ENCODE assay signal across 18 cellular contexts in genomic region chr15:78040653-78041244, GRCh38. TPM values are rescaled to one million over a fixed set of nuclear protein-coding genes. Genes with fewer than 3 reads are reported as not detected.
DNase-seq lines count a peak whose midpoint lies in the region; ATAC-seq, FAIRE-seq and TF ChIP-seq lines count a peak whose summit lies in the region.
"Had no signal": no experiment of that assay in that cellular context is flagged by ENCODE, and none has a peak within 500 bp of the region (broad histone marks: within the 10 kb centered on the region; RNA-seq: fewer than 3 reads in every experiment).

No MANE protein-coding gene starts in this region.

- no peaks in the 10 kb centered on the region for H3K9me3 ChIP-seq in CD8-positive, alpha-beta memory T cell (ENCODE audit: low read length)
- no peaks in the 10 kb centered on the region for H3K9me3 ChIP-seq in K562 (replicated peaks; ENCODE audit: control insufficient read depth, insufficient read depth, low read depth, low read length)
- H3K9me3 ChIP-seq: adrenal gland, left lung, stomach had no signal

- no peak overlapping the region for H3K4me2 ChIP-seq in K562 (ENCODE audit: insufficient read depth, low read length)
- H3K4me2 ChIP-seq: KMS-11 had no signal

- TF ChIP-seq EP300 in K562 (IDR thresholded peaks at IDR 0.05; ENCODE audit: low read length), result no peak

- intact Hi-C loops in K562 (cut with micrococcal nuclease), result no loop called here

- DNase-seq in T-helper 2 cell treated with Interferon-gamma antibody and Interleukin-4, amounts not matched to agents 5 μg/mL and 100 μg/mL, for 36 hours (ENCODE audit: low spot score), result no peak
- DNase-seq in T-helper 2 cell (no peak), K562 (ENCODE audit: extremely low read depth in 1 of 4, low spot score in 3 of 4) (no peak), medulla oblongata (ENCODE audit: extremely low spot score) (no peak)
- no peak for DNase-seq in CD8-positive, alpha-beta memory T cell
- no peak for DNase-seq in natural killer cell treated with Interleukin-12 subunit alpha and Interleukin-12 subunit beta and Interleukin-15 and Interleukin-18, amount 100 ng/mL, for 72 hours (ENCODE audit: low spot score)
- no peak for DNase-seq in stimulated activated CD4-positive, alpha-beta T cell treated with anti-CD3 and anti-CD28 coated beads, Interleukin-15, amount 100 ng/mL, for 24 hours
- DNase-seq in effector CD4-positive, alpha-beta T cell, result no peak
- DNase-seq: left lung, NCI-H1417, stomach had no signal

- no peaks in the 10 kb centered on the region for H3K79me2 ChIP-seq in K562 (ENCODE audit: control insufficient read depth, insufficient read depth, low read length)

- peaks cover 68% of the 10 kb centered on the region for H3K36me3 Mint-ChIP-seq in T-helper 2 cell treated with Interferon-gamma antibody and Interleukin-4, amounts not matched to agents 5 μg/mL and 100 μg/mL, for 36 hours (ENCODE audit: low read depth)
- H3K36me3 Mint-ChIP-seq in CD8-positive, alpha-beta memory T cell, result peaks cover 7 to 60% (median 17%) of the 10 kb centered on the region in 3 donors
- H3K36me3 Mint-ChIP-seq in natural killer cell treated with Interleukin-12 subunit alpha and Interleukin-12 subunit beta and Interleukin-15 and Interleukin-18, amount 100 ng/mL, for 72 hours, result peaks cover 14% of the 10 kb centered on the region

- TF ChIP-seq CTCF in K562 (IDR thresholded peaks at IDR 0.05 in 2 of 3, conservative IDR thresholded peaks at IDR 0.05 in 1 of 3; ENCODE audit: insufficient read depth in 2 of 3, low read depth in 1 of 3, low read length in 3 of 3), result no peak

- H3K27ac ChIP-seq in CD8-positive, alpha-beta memory T cell (ENCODE audit: low read depth, low read length), result no peak overlapping the region
- no peak overlapping the region for H3K27ac ChIP-seq in K562 (ENCODE audit: extremely low read depth, low read depth, low read length)
- H3K27ac ChIP-seq: KMS-11 had no signal

- no peak for TF ChIP-seq POLR2A in K562 (conservative IDR thresholded peaks at IDR 0.05)

- peaks cover 74% of the 10 kb centered on the region for H3K4me1 Mint-ChIP-seq in T-helper 2 cell treated with Interferon-gamma antibody and Interleukin-4, amounts not matched to agents 5 μg/mL and 100 μg/mL, for 36 hours (ENCODE audit: low read depth)
- H3K4me1 Mint-ChIP-seq in CD8-positive, alpha-beta memory T cell, result peaks cover 88 to 100% (median 94%) of the 10 kb centered on the region in 3 donors
- H3K4me1 Mint-ChIP-seq in natural killer cell treated with Interleukin-12 subunit alpha and Interleukin-12 subunit beta and Interleukin-15 and Interleukin-18, amount 100 ng/mL, for 72 hours (ENCODE audit: low read depth in 2 of 2), result peaks cover 50 to 78% of the 10 kb centered on the region in 2 donors

- FAIRE-seq in K562 (lab: Jason Lieb, UNC), result no peak
- FAIRE-seq: A204.1, endometrium had no signal

- no peaks in the 10 kb centered on the region for H3K27me3 ChIP-seq in CD8-positive, alpha-beta memory T cell (ENCODE audit: insufficient read depth, low read length, poor library complexity, severe bottlenecking)
- no peaks in the 10 kb centered on the region for H3K27me3 ChIP-seq in K562 (ENCODE audit: control insufficient read depth in 2 of 2, insufficient read depth in 2 of 2, low read length in 2 of 2)
- H3K27me3 ChIP-seq: adrenal gland, left lung, stomach had no signal

- in situ Hi-C loops in K562 (cut with MboI), result no loop called here

- no peaks in the 10 kb centered on the region for H3K9me3 Mint-ChIP-seq in T-helper 2 cell treated with Interferon-gamma antibody and Interleukin-4, amounts not matched to agents 5 μg/mL and 100 μg/mL, for 36 hours
- no peaks in the 10 kb centered on the region for H3K9me3 Mint-ChIP-seq in CD8-positive, alpha-beta memory T cell
- H3K9me3 Mint-ChIP-seq in natural killer cell treated with Interleukin-12 subunit alpha and Interleukin-12 subunit beta and Interleukin-15 and Interleukin-18, amount 100 ng/mL, for 72 hours, result no peaks in the 10 kb centered on the region

- no TSS peak for BruUV-seq in K562 (replicated peaks; lab: Mats Ljungman, UMichigan)

- WGBS in K562 (ENCODE audit: insufficient coverage, low coverage, missing lambda C conversion rate), result 32% methylated on average over 1 of the region's 1 CpG

- POLR2A ChIA-PET in CD8-positive, alpha-beta memory T cell (lab: Charles Lee), result interaction anchor here (0.6 to 1.0 kb wide), 2 partner anchors 9 to 18 kb away, joined by 3 read pairs; no protein-coding TSS in a partner anchor
- POLR2A ChIA-PET in K562 (lab: Yijun Ruan, JAX), result no interaction called here

- no peak overlapping the region for H3K4me3 ChIP-seq in CD8-positive, alpha-beta memory T cell (ENCODE audit: low read length)
- H3K4me3 ChIP-seq in K562, result no peak overlapping the region
- H3K4me3 ChIP-seq: adrenal gland, left lung, stomach had no signal

- H2AFZ ChIP-seq in K562 (ENCODE audit: low read depth, low read length), result no peak overlapping the region

- 0 out of 2 replicates have a peak, but pooled peaks cover 4% of the 10 kb centered on the region for H4K20me1 ChIP-seq in K562 (replicated peaks; ENCODE audit: control insufficient read depth, insufficient read depth, low read length)

- no peak for TF ChIP-seq RAD21 in K562 (CRISPR knock-in tag; conservative IDR thresholded peaks at IDR 0.05 in 1 of 2, IDR thresholded peaks at IDR 0.05 in 1 of 2)

- H3K36me3 ChIP-seq in CD8-positive, alpha-beta memory T cell (ENCODE audit: insufficient read depth, low read length), result peaks cover 6% of the 10 kb centered on the region
- H3K36me3 ChIP-seq in K562 (ENCODE audit: control insufficient read depth, insufficient read depth, low read length), result peaks cover 4% of the 10 kb centered on the region; the same call in 1 of the 3 replicates

- H3K27ac Mint-ChIP-seq in T-helper 2 cell treated with Interferon-gamma antibody and Interleukin-4, amounts not matched to agents 5 μg/mL and 100 μg/mL, for 36 hours, result peak overlapping the region; percentile 94
- H3K27ac Mint-ChIP-seq in CD8-positive, alpha-beta memory T cell, result peak overlapping the region; percentile 86 to 95 (median 94)
- H3K27ac Mint-ChIP-seq in natural killer cell treated with Interleukin-12 subunit alpha and Interleukin-12 subunit beta and Interleukin-15 and Interleukin-18, amount 100 ng/mL, for 72 hours, result peak overlapping the region; percentile 66 to 86

- H3K9ac ChIP-seq in K562 (ENCODE audit: insufficient read depth in 1 of 2, low read depth in 2 of 2, low read length in 2 of 2), result no peak overlapping the region
- H3K9ac ChIP-seq: KMS-11 had no signal

- ATAC-seq in K562, result no peak
- no peak for ATAC-seq in natural killer cell treated with Interleukin-12 subunit alpha and Interleukin-12 subunit beta and Interleukin-15 and Interleukin-18, amount 100 ng/mL, for 72 hours
- ATAC-seq: left lung had no signal

- no peaks in the 10 kb centered on the region for H3K27me3 Mint-ChIP-seq in T-helper 2 cell treated with Interferon-gamma antibody and Interleukin-4, amounts not matched to agents 5 μg/mL and 100 μg/mL, for 36 hours (ENCODE audit: low read depth)
- H3K27me3 Mint-ChIP-seq in CD8-positive, alpha-beta memory T cell, result peaks cover 0 to 3% of the 10 kb centered on the region in 2 donors
- H3K27me3 Mint-ChIP-seq in natural killer cell treated with Interleukin-12 subunit alpha and Interleukin-12 subunit beta and Interleukin-15 and Interleukin-18, amount 100 ng/mL, for 72 hours, result no peaks in the 10 kb centered on the region

- no peak overlapping the region for H3K4me3 Mint-ChIP-seq in T-helper 2 cell treated with Interferon-gamma antibody and Interleukin-4, amounts not matched to agents 5 μg/mL and 100 μg/mL, for 36 hours
- peak overlapping the region in 4 of 7 donors; percentile 20 to 54 (median 47) for H3K4me3 Mint-ChIP-seq in CD8-positive, alpha-beta memory T cell
- H3K4me3 Mint-ChIP-seq in natural killer cell treated with Interleukin-12 subunit alpha and Interleukin-12 subunit beta and Interleukin-15 and Interleukin-18, amount 100 ng/mL, for 72 hours, result peak overlapping the region; percentile 34

- CTCF ChIA-PET in CD8-positive, alpha-beta memory T cell (lab: Charles Lee), result interaction anchor here (1.0 kb wide), 1 partner anchor 73 kb away, joined by 3 read pairs; no protein-coding TSS in a partner anchor
- CTCF ChIA-PET in K562 (lab: Yijun Ruan, JAX; ENCODE audit: low intra/inter-chr PET ratio), result no interaction called here

- H3K9me1 ChIP-seq in K562 (ENCODE audit: control insufficient read depth, insufficient read depth, low read length), result no peaks in the 10 kb centered on the region

- peaks cover 91% of the 10 kb centered on the region for H3K4me1 ChIP-seq in CD8-positive, alpha-beta memory T cell (ENCODE audit: insufficient read depth, low read length)
- H3K4me1 ChIP-seq in K562 (replicated peaks in 1 of 2; ENCODE audit: control insufficient read depth in 2 of 2, insufficient read depth in 2 of 2, low read length in 2 of 2), result peaks cover 0 to 10% of the 10 kb centered on the region in 2 experiments; a peak in 3 of 5 replicates

RNA-seq across cellular contexts. Expression of gene TBC1D2B, which starts 36.8 kb away (rescaled TPM):
- total RNA-seq in CD8-positive, alpha-beta memory T cell, result 10 to 100 TPM; 40.1 to 41.1 TPM
- polyA plus RNA-seq in CD8-positive, alpha-beta memory T cell, result 26.4 TPM
- total RNA-seq in K562 (2011; cell fraction: chromatin; rRNA removed; ENCODE audit: low replicate concordance), result 51.5 and 55.8 TPM in 2 replicates
- 24.0 and 27.9 TPM in 2 replicates for total RNA-seq in K562 (2011; cell fraction: nucleolus; rRNA removed)
- total RNA-seq in K562 (2011; cell fraction: nucleoplasm; rRNA removed), result 23.0 and 24.5 TPM in 2 replicates
- total RNA-seq in K562 (2014; rRNA removed), result 5.1 and 6.2 TPM in 2 replicates
- 8.9 and 9.3 TPM in 2 replicates for total RNA-seq in K562 (2014; rRNA removed; fragmentation: Illumina TruSeq; extraction: Trizol)
- total RNA-seq in K562 (2015; rRNA removed; fragmentation: Illumina TruSeq; extraction: Trizol), result 7.8 and 8.9 TPM in 2 replicates
- total RNA-seq in K562 (2021), result 10.1 and 10.7 TPM in 2 replicates
- polyA plus RNA-seq in K562 (2011; rRNA removed), result 13.7 and 16.3 TPM in 2 replicates
- 9.0 and 12.5 TPM in 2 replicates for polyA plus RNA-seq in K562 (2011; cell fraction: cytosol; rRNA removed)
- 28.9 and 35.0 TPM in 2 replicates for polyA plus RNA-seq in K562 (2011; cell fraction: nucleus; rRNA removed)
- polyA plus RNA-seq in K562 (2012), result 5.8 and 15.9 TPM in 2 replicates
- polyA plus RNA-seq in K562 (2014; fragmentation: Illumina TruSeq; extraction: Trizol), result 7.7 and 9.2 TPM in 2 replicates
- under 1 TPM; 0.15 to 0.48 TPM for polyA plus RNA-seq in K562 (2014; fragmentation: Nextera tagmentation; extraction: Ambion mirVana)
- polyA plus RNA-seq in K562 (2014; rRNA removed), result 6.5 and 6.9 TPM in 2 replicates
- 10.0 and 13.7 TPM in 2 replicates for polyA minus RNA-seq in K562 (2011; rRNA and poly(A)+ RNA removed)
- 5.5 and 8.6 TPM in 2 replicates for polyA minus RNA-seq in K562 (2011; cell fraction: cytosol; rRNA and poly(A)+ RNA removed)
- polyA minus RNA-seq in K562 (2011; cell fraction: nucleus; rRNA and poly(A)+ RNA removed), result 7.5 and 11.8 TPM in 2 replicates
- total RNA-seq in natural killer cell treated with Interleukin-12 subunit alpha and Interleukin-12 subunit beta and Interleukin-15 and Interleukin-18, amount 100 ng/mL, for 72 hours, result 10 to 100 TPM; 54.1 to 97.0 TPM

RNA-seq across cellular contexts. Expression of gene SH2D7, which starts 51.6 kb away (rescaled TPM):
- total RNA-seq in CD8-positive, alpha-beta memory T cell, result not detected
- polyA plus RNA-seq in CD8-positive, alpha-beta memory T cell, result not detected
- total RNA-seq in K562 (2011; cell fraction: chromatin; rRNA removed; ENCODE audit: low replicate concordance), result not detected in 2 replicates
- not detected in 2 replicates for total RNA-seq in K562 (2011; cell fraction: nucleolus; rRNA removed)
- total RNA-seq in K562 (2011; cell fraction: nucleoplasm; rRNA removed), result not detected in 2 replicates
- total RNA-seq in K562 (2014; rRNA removed) (not detected in 2 replicates), K562 (2014; rRNA removed; fragmentation: Illumina TruSeq; extraction: Trizol) (not detected in 2 replicates), K562 (2015; rRNA removed; fragmentation: Illumina TruSeq; extraction: Trizol) (not detected in 2 replicates), K562 (2021) (not detected in 2 replicates)
- polyA plus RNA-seq in K562 (2011; rRNA removed) (not detected in 2 replicates), K562 (2014; fragmentation: Illumina TruSeq; extraction: Trizol) (not detected in 2 replicates), K562 (2014; fragmentation: Nextera tagmentation; extraction: Ambion mirVana) (not detected), K562 (2014; rRNA removed) (not detected in 2 replicates)
- not detected in 2 replicates for polyA plus RNA-seq in K562 (2011; cell fraction: cytosol; rRNA removed)
- polyA plus RNA-seq in K562 (2011; cell fraction: nucleus; rRNA removed), result not detected in 2 replicates
- polyA plus RNA-seq in K562 (2012), result 0.10 and 0.19 TPM in 2 replicates
- polyA minus RNA-seq in K562 (2011; rRNA and poly(A)+ RNA removed), result not detected in 2 replicates
- polyA minus RNA-seq in K562 (2011; cell fraction: cytosol; rRNA and poly(A)+ RNA removed), result not detected in 2 replicates
- polyA minus RNA-seq in K562 (2011; cell fraction: nucleus; rRNA and poly(A)+ RNA removed), result not detected in 2 replicates
- not detected for total RNA-seq in natural killer cell treated with Interleukin-12 subunit alpha and Interleukin-12 subunit beta and Interleukin-15 and Interleukin-18, amount 100 ng/mL, for 72 hours
- total RNA-seq: adrenal gland, cardiac septum, left lung, posterior vena cava, ureter had no signal
- polyA plus RNA-seq: adrenal gland, stomach had no signal
